Comparison of ENCODE assay signal across 1 cellular context in the genomic region with DNA sequence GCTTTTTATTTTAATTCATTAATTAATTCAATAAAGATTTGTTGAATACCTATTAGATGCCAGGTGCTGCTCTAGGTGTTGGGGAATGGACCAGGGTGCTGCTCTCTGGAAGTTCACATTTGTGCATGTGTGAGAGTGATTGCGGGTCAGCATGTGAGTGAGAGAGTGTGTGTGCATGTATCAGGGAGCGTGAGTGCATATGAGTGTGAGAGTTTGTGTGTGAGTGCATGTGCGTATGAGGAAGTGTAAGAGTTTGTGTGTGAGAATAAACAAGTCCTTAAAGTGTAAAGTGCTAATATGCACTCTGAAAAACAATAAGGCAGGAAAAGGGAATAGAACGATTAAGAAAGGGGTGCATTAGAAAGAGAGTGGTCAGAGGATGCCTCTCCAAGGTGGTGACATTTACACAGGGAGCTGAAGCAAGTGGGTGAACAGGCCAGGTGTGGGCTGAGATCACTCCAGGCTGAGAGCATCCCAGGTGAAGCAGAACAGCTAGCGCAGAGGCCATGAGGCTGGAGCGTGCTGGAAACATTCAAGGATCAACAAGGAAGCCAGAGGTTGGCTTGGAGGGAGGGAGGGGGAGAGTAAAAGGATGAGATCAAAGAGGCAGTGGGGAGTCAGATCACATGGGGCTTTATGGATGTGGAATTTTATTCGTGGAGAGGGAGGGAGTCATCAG.
TF ChIP-seq lines count a peak whose summit lies in the region.

No MANE protein-coding gene starts in this region.

TF ChIP-seq in GM12878, 131 proteins besides CTCF, POLR2A, EP300 and RAD21:
- TF ChIP-seq BCL3 (IDR thresholded peaks at IDR 0.05; ENCODE audit: borderline replicate concordance, insufficient read depth, low read depth, low read length, poor library complexity, severe bottlenecking) = peak; percentile 83
- TF ChIP-seq ZBTB40 (IDR thresholded peaks at IDR 0.05; ENCODE audit: borderline replicate concordance) = peak; percentile 35; the same call in 1 of the 2 replicates
- no peak for TF ChIP-seq HDAC2 (IDR thresholded peaks at IDR 0.05)
- TF ChIP-seq CHD2 (IDR thresholded peaks at IDR 0.05; ENCODE audit: borderline replicate concordance, low read depth, low read length) = no peak
- no peak for TF ChIP-seq ZNF24 (IDR thresholded peaks at IDR 0.05)
- peak; percentile 6; the same call in 1 of the 2 replicates for TF ChIP-seq ATF7 (IDR thresholded peaks at IDR 0.05; ENCODE audit: low read depth)
- TF ChIP-seq RFX5 (IDR thresholded peaks at IDR 0.05; ENCODE audit: low read depth, low read length) = no peak
- peak; percentile 23; the same call in 1 of the 2 replicates for TF ChIP-seq SMAD5 (IDR thresholded peaks at IDR 0.05; ENCODE audit: low read depth)
- TF ChIP-seq, protein P1, sequence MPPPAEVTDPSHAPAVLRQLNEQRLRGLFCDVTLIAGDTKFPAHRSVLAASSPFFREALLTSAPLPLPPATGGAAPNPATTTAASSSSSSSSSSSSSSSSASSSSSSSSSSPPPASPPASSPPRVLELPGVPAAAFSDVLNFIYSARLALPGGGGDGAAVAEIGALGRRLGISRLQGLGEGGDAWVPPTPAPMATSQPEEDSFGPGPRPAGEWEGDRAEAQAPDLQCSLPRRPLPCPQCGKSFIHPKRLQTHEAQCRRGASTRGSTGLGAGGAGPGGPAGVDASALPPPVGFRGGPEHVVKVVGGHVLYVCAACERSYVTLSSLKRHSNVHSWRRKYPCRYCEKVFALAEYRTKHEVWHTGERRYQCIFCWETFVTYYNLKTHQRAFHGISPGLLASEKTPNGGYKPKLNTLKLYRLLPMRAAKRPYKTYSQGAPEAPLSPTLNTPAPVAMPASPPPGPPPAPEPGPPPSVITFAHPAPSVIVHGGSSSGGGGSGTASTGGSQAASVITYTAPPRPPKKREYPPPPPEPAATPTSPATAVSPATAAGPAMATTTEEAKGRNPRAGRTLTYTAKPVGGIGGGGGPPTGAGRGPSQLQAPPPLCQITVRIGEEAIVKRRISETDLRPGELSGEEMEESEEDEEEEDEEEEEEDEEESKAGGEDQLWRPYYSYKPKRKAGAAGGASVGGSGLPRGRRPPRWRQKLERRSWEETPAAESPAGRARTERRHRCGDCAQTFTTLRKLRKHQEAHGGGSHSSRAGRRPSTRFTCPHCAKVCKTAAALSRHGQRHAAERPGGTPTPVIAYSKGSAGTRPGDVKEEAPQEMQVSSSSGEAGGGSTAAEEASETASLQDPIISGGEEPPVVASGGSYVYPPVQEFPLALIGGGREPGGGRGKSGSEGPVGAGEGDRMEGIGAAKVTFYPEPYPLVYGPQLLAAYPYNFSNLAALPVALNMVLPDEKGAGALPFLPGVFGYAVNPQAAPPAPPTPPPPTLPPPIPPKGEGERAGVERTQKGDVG (CRISPR knock-in tag; IDR thresholded peaks at IDR 0.05) = 0 out of 2 replicates have a peak, but pooled peaks have one; percentile 21
- 0 out of 2 replicates have a peak, but pooled peaks have one; percentile 3 for TF ChIP-seq PAX5 (IDR thresholded peaks at IDR 0.05; ENCODE audit: borderline replicate concordance, low read depth, low read length)
- no peak for TF ChIP-seq YBX1 (IDR thresholded peaks at IDR 0.05)
- TF ChIP-seq SPI1 (IDR thresholded peaks at IDR 0.05; ENCODE audit: borderline replicate concordance, insufficient read depth, low read depth, low read length) = peak; percentile 60; the same call in 1 of the 2 replicates
- TF ChIP-seq CREM (IDR thresholded peaks at IDR 0.05; ENCODE audit: low read depth) = 0 out of 2 replicates have a peak, but pooled peaks have one; percentile 19
- TF ChIP-seq TCF3 (IDR thresholded peaks at IDR 0.05; ENCODE audit: borderline replicate concordance, insufficient read depth, low read depth, low read length) = 0 out of 2 replicates have a peak, but pooled peaks have one; percentile 31
- TF ChIP-seq POLR2AphosphoS2 (IDR thresholded peaks at IDR 0.05; ENCODE audit: low read depth, low read length) = no peak
- no peak for TF ChIP-seq SUPT20H (IDR thresholded peaks at IDR 0.05; ENCODE audit: borderline replicate concordance, control insufficient read depth, low read depth, low read length)
- TF ChIP-seq SREBF1 (IDR thresholded peaks at IDR 0.05; ENCODE audit: low read length) = no peak
- TF ChIP-seq SMAD1 (IDR thresholded peaks at IDR 0.05; ENCODE audit: low read depth, partially characterized antibody) = peak; percentile 36
- TF ChIP-seq IKZF2 (IDR thresholded peaks at IDR 0.05) = 0 out of 4 replicates have a peak, but pooled peaks of 1 of the 2 experiments have one; percentile 33
- no peak for TF ChIP-seq MEF2B (IDR thresholded peaks at IDR 0.05; ENCODE audit: partially characterized antibody, poor library complexity, severe bottlenecking)
- TF ChIP-seq BHLHE40 (IDR thresholded peaks at IDR 0.05; ENCODE audit: borderline replicate concordance in 1 of 2, low read depth in 2 of 2, low read length in 1 of 2) = peak; percentile 14 to 67; a peak in 3 of 4 replicates
- TF ChIP-seq NBN (IDR thresholded peaks at IDR 0.05) = peak; percentile 52
- TF ChIP-seq, protein P2, sequence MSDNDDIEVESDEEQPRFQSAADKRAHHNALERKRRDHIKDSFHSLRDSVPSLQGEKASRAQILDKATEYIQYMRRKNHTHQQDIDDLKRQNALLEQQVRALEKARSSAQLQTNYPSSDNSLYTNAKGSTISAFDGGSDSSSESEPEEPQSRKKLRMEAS (IDR thresholded peaks at IDR 0.05; ENCODE audit: low read depth, low read length) = no peak
- TF ChIP-seq HDGF (IDR thresholded peaks at IDR 0.05) = 0 out of 2 replicates have a peak, but pooled peaks have one; percentile 74
- TF ChIP-seq TAF1 (IDR thresholded peaks at IDR 0.05; ENCODE audit: borderline replicate concordance, low read depth, low read length) = no peak; the same call in 1 of the 2 replicates
- no peak for TF ChIP-seq RELB (IDR thresholded peaks at IDR 0.05; ENCODE audit: low read depth)
- TF ChIP-seq BACH1 (IDR thresholded peaks at IDR 0.05; ENCODE audit: borderline replicate concordance) = no peak
- TF ChIP-seq EED (IDR thresholded peaks at IDR 0.05; ENCODE audit: low read depth) = peak; percentile 51; the same call in 1 of the 2 replicates
- TF ChIP-seq MLLT1 (IDR thresholded peaks at IDR 0.05) = peak; percentile 75
